ENCODE assay signal across 17 cellular contexts in the genomic region with DNA sequence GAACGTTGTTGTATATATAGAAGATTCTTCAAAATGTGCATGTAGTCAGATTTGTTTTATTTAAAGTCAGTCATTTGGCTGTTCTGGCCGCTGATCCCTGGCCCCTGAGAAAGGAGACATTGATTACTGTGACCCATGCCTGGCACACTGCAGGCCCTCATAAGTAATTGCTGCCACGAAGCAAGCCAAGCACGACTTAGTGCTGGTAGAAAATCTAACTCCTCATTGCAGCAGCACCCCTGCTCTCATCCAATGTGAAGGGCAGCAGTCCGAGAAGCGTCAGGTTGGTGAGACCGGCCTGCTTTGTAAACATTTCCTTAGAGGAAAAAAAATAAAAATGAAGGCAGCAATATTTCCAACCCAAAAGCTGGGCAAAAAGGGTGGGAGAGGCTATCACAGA.
"Had no signal": no experiment of that assay in that cellular context is flagged by ENCODE, and none has a peak within 500 bp of the region (broad histone marks: within the 10 kb centered on the region; RNA-seq: fewer than 3 reads in every experiment).

No MANE protein-coding gene starts in this region.

- H3K9me3 Mint-ChIP-seq: stimulated activated memory B cell treated with anti-CD40 and anti-IgM and Interleukin-4, amounts not matched to agents 10 μg/mL and 1 μg/mL and 100 μg/mL, for 72 hours; stimulated activated naive CD8-positive, alpha-beta T cell treated with anti-CD3 and anti-CD28 coated beads, Interleukin-15, Interleukin-2, amounts not matched to agents 100 ng/mL and 50 ng/mL, for 24 hours had no signal

- H3K4me1 Mint-ChIP-seq: natural killer cell; stimulated activated memory B cell treated with anti-CD40 and anti-IgM and Interleukin-4, amounts not matched to agents 10 μg/mL and 1 μg/mL and 100 μg/mL, for 72 hours had no signal

- ATAC-seq: left colon; natural killer cell; psoas muscle; sciatic nerve; stimulated activated memory B cell treated with anti-CD40 and anti-IgM and Interleukin-4, amounts not matched to agents 10 μg/mL and 1 μg/mL and 100 μg/mL, for 72 hours had no signal

- H3K4me3 Mint-ChIP-seq: natural killer cell; stimulated activated memory B cell treated with anti-CD40 and anti-IgM and Interleukin-4, amounts not matched to agents 10 μg/mL and 1 μg/mL and 100 μg/mL, for 72 hours; stimulated activated naive CD8-positive, alpha-beta T cell treated with anti-CD3 and anti-CD28 coated beads, Interleukin-15, Interleukin-2, amounts not matched to agents 100 ng/mL and 50 ng/mL, for 24 hours had no signal

- H3K36me3 Mint-ChIP-seq: natural killer cell; stimulated activated memory B cell treated with anti-CD40 and anti-IgM and Interleukin-4, amounts not matched to agents 10 μg/mL and 1 μg/mL and 100 μg/mL, for 72 hours had no signal

- DNase-seq: cerebellar nuclear complex; colonic mucosa; dermis blood vessel endothelial cell; esophagus squamous epithelium; foreskin fibroblast; kidney; left colon; natural killer cell; occipital lobe; psoas muscle; spleen; stimulated activated CD4-positive, alpha-beta T cell treated with anti-CD3 and anti-CD28 coated beads, Interleukin-15, amount 100 ng/mL, for 24 hours; stimulated activated CD4-positive, alpha-beta T cell treated with anti-CD3 and anti-CD28 coated beads, Interleukin-1b, Interleukin-23, amount 100 ng/mL, for 48 hours; stimulated activated CD4-positive, alpha-beta T cell treated with anti-CD3 and anti-CD28 coated beads, Interleukin-4, amount 100 ng/mL, for 24 hours had no signal

- H3K27ac Mint-ChIP-seq: natural killer cell; stimulated activated memory B cell treated with anti-CD40 and anti-IgM and Interleukin-4, amounts not matched to agents 10 μg/mL and 1 μg/mL and 100 μg/mL, for 72 hours; stimulated activated naive CD8-positive, alpha-beta T cell treated with anti-CD3 and anti-CD28 coated beads, Interleukin-15, Interleukin-2, amounts not matched to agents 100 ng/mL and 50 ng/mL, for 24 hours had no signal
